1 cellular context compared by ENCODE assay signal in genomic region chr2:68441179-68441993, GRCh38.
TF ChIP-seq lines count a peak whose summit lies in the region.

No MANE protein-coding gene starts in this region.

TF ChIP-seq in K562, 482 proteins besides CTCF, POLR2A, EP300 and RAD21 (continued from another document and continues in another):
- TF ChIP-seq CHD7 (IDR thresholded peaks at IDR 0.05; ENCODE audit: low read depth, low read length) (no peak), NFYB (IDR thresholded peaks at IDR 0.05; ENCODE audit: extremely low read depth, insufficient read length) (no peak), ZNF583 (CRISPR knock-in tag; IDR thresholded peaks at IDR 0.05) (0 out of 2 replicates have a peak, but pooled peaks have one; percentile 29), ID3 (CRISPR knock-in tag; IDR thresholded peaks at IDR 0.05) (no peak), ID3 (tag; IDR thresholded peaks at IDR 0.05) (peak; percentile 56; the same call in 1 of the 2 replicates), ZBTB33 (CRISPR knock-in tag; IDR thresholded peaks at IDR 0.05) (no peak), MAFK (IDR thresholded peaks at IDR 0.05; ENCODE audit: low read length) (peak; percentile 39; the same call in 1 of the 2 replicates), E2F6 (IDR thresholded peaks at IDR 0.05; ENCODE audit: borderline replicate concordance in 1 of 2, extremely low read depth in 1 of 2, insufficient read depth in 1 of 2, insufficient read length in 1 of 2, low read depth in 1 of 2, low read length in 1 of 2, poor library complexity in 1 of 2, severe bottlenecking in 1 of 2) (no peak), MYC (IDR thresholded peaks at IDR 0.05; ENCODE audit: low read depth, low read length) (peak; percentile 58; the same call in 1 of the 2 replicates), MYC (CRISPR knock-in tag; IDR thresholded peaks at IDR 0.05; ENCODE audit: borderline replicate concordance, low read depth) (no peak), ZNF143 (CRISPR knock-in tag; IDR thresholded peaks at IDR 0.05) (no peak), ZNF436 (CRISPR knock-in tag; IDR thresholded peaks at IDR 0.05) (no peak), CBX3 (IDR thresholded peaks at IDR 0.05; ENCODE audit: borderline replicate concordance in 1 of 2, low read length in 2 of 2) (0 out of 3 replicates have a peak, but pooled peaks of 1 of the 2 experiments have one; percentile 40), ATF4 (CRISPR knock-in tag; IDR thresholded peaks at IDR 0.05) (no peak), PREB (CRISPR knock-in tag; IDR thresholded peaks at IDR 0.05) (no peak), GTF2F1 (IDR thresholded peaks at IDR 0.05; ENCODE audit: low read depth, low read length) (no peak), ZNF609 (CRISPR knock-in tag; IDR thresholded peaks at IDR 0.05; ENCODE audit: borderline replicate concordance) (no peak), TBP (optimal IDR thresholded peaks at IDR 0.05; ENCODE audit: low read depth, low read length) (no peak), RBM25 (IDR thresholded peaks at IDR 0.05; ENCODE audit: low read depth, low read length, severe bottlenecking) (no peak), DLX4 (CRISPR knock-in tag; IDR thresholded peaks at IDR 0.05) (no peak), PBX2 (CRISPR knock-in tag; IDR thresholded peaks at IDR 0.05; ENCODE audit: low read depth) (no peak), PBX2 (tag; conservative IDR thresholded peaks at IDR 0.05; ENCODE audit: low read depth) (no peak), ZNF511 (CRISPR knock-in tag; IDR thresholded peaks at IDR 0.05) (no peak), TAF1 (IDR thresholded peaks at IDR 0.05; ENCODE audit: control insufficient read depth, extremely low read depth, insufficient read depth, low read length, severe bottlenecking) (no peak)
